Comparison of ENCODE assay signal across 28 cellular contexts in the genomic region with DNA sequence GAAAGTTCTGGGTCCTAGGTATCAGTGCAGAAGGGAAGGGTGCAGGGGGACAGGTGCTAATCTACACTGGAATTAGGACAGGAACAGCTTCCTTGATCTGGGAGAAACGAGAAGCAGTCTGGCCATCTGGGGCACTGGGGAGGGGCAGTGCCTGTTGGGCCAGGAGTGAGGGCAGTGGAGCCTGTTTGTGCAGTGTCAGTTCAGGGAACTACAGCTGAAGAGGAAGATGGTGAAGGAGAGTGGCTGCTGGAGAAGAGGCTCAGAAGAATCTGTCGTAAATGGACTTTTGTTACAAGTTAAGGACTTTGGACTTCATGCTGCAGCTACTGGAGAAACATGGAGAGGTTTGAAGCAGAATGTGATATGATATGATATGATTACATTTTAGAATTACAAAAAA. TPM values are rescaled to one million over a fixed set of nuclear protein-coding genes. Genes with fewer than 3 reads are reported as not detected.
DNase-seq lines count a peak whose midpoint lies in the region; ATAC-seq, FAIRE-seq and TF ChIP-seq lines count a peak whose summit lies in the region.
"Had no signal": no experiment of that assay in that cellular context is flagged by ENCODE, and none has a peak within 500 bp of the region (broad histone marks: within the 10 kb centered on the region; RNA-seq: fewer than 3 reads in every experiment).

No MANE protein-coding gene starts in this region.

- peaks cover 45% of the 10 kb centered on the region for H3K4me1 Mint-ChIP-seq in activated CD8-positive, alpha-beta T cell treated with anti-CD3 and anti-CD28 coated beads for 36 hours (ENCODE audit: low read depth)
- peaks cover 46% of the 10 kb centered on the region for H3K4me1 Mint-ChIP-seq in activated CD8-positive, alpha-beta T cell treated with anti-CD3 and anti-CD28 coated beads, Interleukin-2, amount 10 ng/mL, durations not matched to agents 7 days and 5 days (ENCODE audit: low read depth)
- H3K4me1 Mint-ChIP-seq in activated B cell treated with CpG ODN at 0.5 μM for 24 hours: peaks cover 24% of the 10 kb centered on the region

- peak overlapping the region; percentile 46 for H3K27ac Mint-ChIP-seq in activated CD8-positive, alpha-beta T cell treated with anti-CD3 and anti-CD28 coated beads for 36 hours
- H3K27ac Mint-ChIP-seq in activated CD8-positive, alpha-beta T cell treated with anti-CD3 and anti-CD28 coated beads, Interleukin-2, amount 10 ng/mL, durations not matched to agents 7 days and 5 days: no peak overlapping the region
- H3K27ac Mint-ChIP-seq in activated B cell treated with CpG ODN at 0.5 μM for 24 hours: peak overlapping the region; percentile 37
- H3K27ac Mint-ChIP-seq: activated naive CD4-positive, alpha-beta T cell treated with anti-CD3 and anti-CD28 coated beads, Interleukin-2, amount 50 U/mL, for 24 hours; activated T-helper 17 cell treated with anti-CD3 and anti-CD28 coated beads, Interleukin-2, amount 50 U/mL, for 72 hours; memory B cell; neural progenitor cell; T-helper 1 cell treated with Interleukin-12 subunit alpha and Interleukin-12 subunit beta and Interleukin-4 antibody, amounts not matched to agents 30 μg/mL and 1 μg/mL, for 36 hours had no signal

- H3K27me3 Mint-ChIP-seq in activated CD8-positive, alpha-beta T cell treated with anti-CD3 and anti-CD28 coated beads for 36 hours: peaks cover 6% of the 10 kb centered on the region
- peaks cover 7% of the 10 kb centered on the region for H3K27me3 Mint-ChIP-seq in activated CD8-positive, alpha-beta T cell treated with anti-CD3 and anti-CD28 coated beads, Interleukin-2, amount 10 ng/mL, durations not matched to agents 7 days and 5 days (ENCODE audit: low read depth)
- H3K27me3 Mint-ChIP-seq in activated B cell treated with CpG ODN at 0.5 μM for 24 hours: no peaks in the 10 kb centered on the region
- H3K27me3 Mint-ChIP-seq: activated naive CD4-positive, alpha-beta T cell treated with anti-CD3 and anti-CD28 coated beads, Interleukin-2, amount 50 U/mL, for 24 hours; activated T-helper 17 cell treated with anti-CD3 and anti-CD28 coated beads, Interleukin-2, amount 50 U/mL, for 72 hours; IgD-negative memory B cell; memory B cell had no signal

- H3K36me3 Mint-ChIP-seq in activated CD8-positive, alpha-beta T cell treated with anti-CD3 and anti-CD28 coated beads for 36 hours (ENCODE audit: low read depth): no peaks in the 10 kb centered on the region
- H3K36me3 Mint-ChIP-seq in activated CD8-positive, alpha-beta T cell treated with anti-CD3 and anti-CD28 coated beads, Interleukin-2, amount 10 ng/mL, durations not matched to agents 7 days and 5 days (ENCODE audit: low read depth): peaks cover 2% of the 10 kb centered on the region
- H3K36me3 Mint-ChIP-seq in activated B cell treated with CpG ODN at 0.5 μM for 24 hours (ENCODE audit: low read depth): no peaks in the 10 kb centered on the region
- H3K36me3 Mint-ChIP-seq: activated naive CD4-positive, alpha-beta T cell treated with anti-CD3 and anti-CD28 coated beads, Interleukin-2, amount 50 U/mL, for 24 hours; IgD-negative memory B cell; memory B cell; neural progenitor cell had no signal

- intact Hi-C loops in activated CD8-positive, alpha-beta T cell treated with anti-CD3 and anti-CD28 coated beads for 36 hours (cut with micrococcal nuclease): no loop called here
- intact Hi-C loops in activated B cell treated with CpG ODN at 0.5 μM for 24 hours (cut with micrococcal nuclease): no loop called here

- FAIRE-seq in small intestine (lab: Jason Lieb, UNC): no peak
- FAIRE-seq: A204.1, bronchial epithelial cell had no signal

- H3K9me3 Mint-ChIP-seq in activated CD8-positive, alpha-beta T cell treated with anti-CD3 and anti-CD28 coated beads for 36 hours: no peaks in the 10 kb centered on the region
- no peaks in the 10 kb centered on the region for H3K9me3 Mint-ChIP-seq in activated CD8-positive, alpha-beta T cell treated with anti-CD3 and anti-CD28 coated beads, Interleukin-2, amount 10 ng/mL, durations not matched to agents 7 days and 5 days (ENCODE audit: insufficient read depth)
- no peaks in the 10 kb centered on the region for H3K9me3 Mint-ChIP-seq in activated B cell treated with CpG ODN at 0.5 μM for 24 hours
- H3K9me3 Mint-ChIP-seq: activated naive CD4-positive, alpha-beta T cell treated with anti-CD3 and anti-CD28 coated beads, Interleukin-2, amount 50 U/mL, for 24 hours; activated T-helper 17 cell treated with anti-CD3 and anti-CD28 coated beads, Interleukin-2, amount 50 U/mL, for 72 hours; IgD-negative memory B cell; memory B cell; neural progenitor cell; T-helper 1 cell treated with Interleukin-12 subunit alpha and Interleukin-12 subunit beta and Interleukin-4 antibody, amounts not matched to agents 30 μg/mL and 1 μg/mL, for 36 hours had no signal

- no peak for DNase-seq in activated CD8-positive, alpha-beta T cell treated with anti-CD3 and anti-CD28 coated beads for 36 hours
- no peak for DNase-seq in activated CD8-positive, alpha-beta T cell treated with anti-CD3 and anti-CD28 coated beads, Interleukin-2, amount 10 ng/mL, durations not matched to agents 7 days and 5 days
- peak; percentile 51 for DNase-seq in HT-29 (ENCODE audit: low spot score)
- DNase-seq in activated B cell treated with CpG ODN at 0.5 μM for 24 hours: no peak
- DNase-seq in small intestine: peak; percentile 58
- no peak for DNase-seq in putamen (ENCODE audit: low spot score)
- DNase-seq: effector CD8-positive, alpha-beta T cell; hypothalamus; NCI-H146; NCI-H2107; RPMI8226; stimulated activated naive CD4-positive, alpha-beta T cell had no signal

- H3K4me3 Mint-ChIP-seq in activated CD8-positive, alpha-beta T cell treated with anti-CD3 and anti-CD28 coated beads for 36 hours: no peak overlapping the region
- no peak overlapping the region for H3K4me3 Mint-ChIP-seq in activated CD8-positive, alpha-beta T cell treated with anti-CD3 and anti-CD28 coated beads, Interleukin-2, amount 10 ng/mL, durations not matched to agents 7 days and 5 days
- H3K4me3 Mint-ChIP-seq in activated B cell treated with CpG ODN at 0.5 μM for 24 hours: no peak overlapping the region
- H3K4me3 Mint-ChIP-seq: activated naive CD4-positive, alpha-beta T cell treated with anti-CD3 and anti-CD28 coated beads, Interleukin-2, amount 50 U/mL, for 24 hours; activated T-helper 17 cell treated with anti-CD3 and anti-CD28 coated beads, Interleukin-2, amount 50 U/mL, for 72 hours; IgD-negative memory B cell; memory B cell; neural progenitor cell; T-helper 1 cell treated with Interleukin-12 subunit alpha and Interleukin-12 subunit beta and Interleukin-4 antibody, amounts not matched to agents 30 μg/mL and 1 μg/mL, for 36 hours had no signal

- CTCF ChIA-PET in activated CD8-positive, alpha-beta T cell treated with anti-CD3 and anti-CD28 coated beads for 36 hours (lab: Charles Lee): interaction anchor here (0.7 to 9.9 kb wide), 4 partner anchors 9 to 467 kb away, joined by 3 to 192 read pairs (median 12); no protein-coding TSS in a partner anchor
- CTCF ChIA-PET in activated CD8-positive, alpha-beta T cell treated with anti-CD3 and anti-CD28 coated beads, Interleukin-2, amount 10 ng/mL, durations not matched to agents 7 days and 5 days (lab: Charles Lee): interaction anchor here (1.3 to 3.3 kb wide), 2 partner anchors 431 to 465 kb away, joined by 3 to 11 read pairs; no protein-coding TSS in a partner anchor
- CTCF ChIA-PET in activated B cell treated with CpG ODN at 0.5 μM for 24 hours (lab: Charles Lee): interaction anchor here (1.6 to 2.0 kb wide), 2 partner anchors 8 to 465 kb away, joined by 5 to 11 read pairs; no protein-coding TSS in a partner anchor

- no peaks in the 10 kb centered on the region for H3K9me3 ChIP-seq in small intestine (ENCODE audit: control insufficient read depth, low read depth)
- H3K9me3 ChIP-seq: HAP-1, suprapubic skin had no signal

- TF ChIP-seq CTCF in activated CD8-positive, alpha-beta T cell treated with anti-CD3 and anti-CD28 coated beads for 36 hours (IDR thresholded peaks at IDR 0.05): no peak
- TF ChIP-seq CTCF in activated B cell treated with CpG ODN at 0.5 μM for 24 hours (IDR thresholded peaks at IDR 0.05): no peak

- POLR2A ChIA-PET in activated CD8-positive, alpha-beta T cell treated with anti-CD3 and anti-CD28 coated beads for 36 hours (lab: Charles Lee): no interaction called here
- POLR2A ChIA-PET in activated CD8-positive, alpha-beta T cell treated with anti-CD3 and anti-CD28 coated beads, Interleukin-2, amount 10 ng/mL, durations not matched to agents 7 days and 5 days (lab: Charles Lee): no interaction called here
- POLR2A ChIA-PET in activated B cell treated with CpG ODN at 0.5 μM for 24 hours (lab: Charles Lee): no interaction called here

- H3K36me3 ChIP-seq in small intestine (ENCODE audit: control insufficient read depth in 2 of 2, insufficient read depth in 2 of 2, low read length in 2 of 2): no peaks in the 10 kb centered on the region
- H3K36me3 ChIP-seq: HAP-1, neural progenitor cell, suprapubic skin had no signal

- H3K27me3 ChIP-seq in small intestine (ENCODE audit: control insufficient read depth in 2 of 2, insufficient read depth in 2 of 2, low read length in 2 of 2): no peaks in the 10 kb centered on the region
- H3K27me3 ChIP-seq: neural progenitor cell, suprapubic skin had no signal

- peaks cover 0 to 3% of the 10 kb centered on the region in 2 donors for H3K4me1 ChIP-seq in small intestine (ENCODE audit: control insufficient read depth in 2 of 2, insufficient read depth in 1 of 2, low read depth in 1 of 2, low read length in 1 of 2)
- H3K4me1 ChIP-seq: HAP-1, parathyroid adenoma had no signal

- 10 to 57% (median 29%) methylated on average over 2 of the region's 2 CpGs for WGBS in small intestine, 3 donors

- ATAC-seq in activated CD8-positive, alpha-beta T cell treated with anti-CD3 and anti-CD28 coated beads for 36 hours: no peak
- no peak for ATAC-seq in activated CD8-positive, alpha-beta T cell treated with anti-CD3 and anti-CD28 coated beads, Interleukin-2, amount 10 ng/mL, durations not matched to agents 7 days and 5 days
- ATAC-seq in activated B cell treated with CpG ODN at 0.5 μM for 24 hours (ENCODE audit: low read depth) (no peak), HG03521 (IDR thresholded peaks at IDR 0.05; ENCODE audit: unreplicated experiment) (no peak), GM18861 (IDR thresholded peaks at IDR 0.05; ENCODE audit: unreplicated experiment) (no peak)
- ATAC-seq: activated T-helper 17 cell treated with anti-CD3 and anti-CD28 coated beads, Interleukin-2, amount 50 U/mL, for 72 hours had no signal

- H3K27ac ChIP-seq in small intestine (ENCODE audit: low read depth in 1 of 2, low read length in 1 of 2): no peak overlapping the region
- H3K27ac ChIP-seq: coronary artery, epithelial cell of prostate, neural progenitor cell, parathyroid adenoma, skin epidermis, suprapubic skin had no signal

- H3K4me3 ChIP-seq in small intestine (ENCODE audit: low read depth in 1 of 2, low read length in 2 of 2): no peak overlapping the region
- H3K4me3 ChIP-seq: coronary artery, HAP-1, neural progenitor cell, skin epidermis, suprapubic skin had no signal

RNA-seq across cellular contexts. Expression of a gene that starts 3.1 kb away (rescaled TPM):
- total RNA-seq in activated CD8-positive, alpha-beta T cell treated with anti-CD3 and anti-CD28 coated beads for 36 hours: 1 to 10 TPM; 1.5 to 1.6 TPM
- 1 to 10 TPM; 5.0 to 5.1 TPM for total RNA-seq in activated CD8-positive, alpha-beta T cell treated with anti-CD3 and anti-CD28 coated beads, Interleukin-2, amount 10 ng/mL, durations not matched to agents 7 days and 5 days
- 0.03 TPM in 2 replicates for total RNA-seq in HT-29 (2014; rRNA removed; shearing (Covaris generic))
- 6.9 and 8.6 TPM in 2 replicates for total RNA-seq in activated B cell treated with CpG ODN at 0.5 μM for 24 hours
- polyA plus RNA-seq in small intestine: under 1 TPM in 1 of 3 donors, not detected in 2; 0.22 TPM

Comparison
In these comparisons a context has a peak if more than half of its experiments do, and no peak if none do; other contexts are left out.
1. DNase-seq: peak in HT-29 (single experiment) and small intestine (single experiment); none in activated CD8-positive, alpha-beta T cell treated with anti-CD3 and anti-CD28 coated beads for 36 hours (single experiment), activated CD8-positive, alpha-beta T cell treated with anti-CD3 and anti-CD28 coated beads, Interleukin-2, amount 10 ng/mL, durations not matched to agents 7 days and 5 days (single experiment), activated B cell treated with CpG ODN at 0.5 μM for 24 hours (single experiment) and putamen (single experiment).